In the genomic region with DNA sequence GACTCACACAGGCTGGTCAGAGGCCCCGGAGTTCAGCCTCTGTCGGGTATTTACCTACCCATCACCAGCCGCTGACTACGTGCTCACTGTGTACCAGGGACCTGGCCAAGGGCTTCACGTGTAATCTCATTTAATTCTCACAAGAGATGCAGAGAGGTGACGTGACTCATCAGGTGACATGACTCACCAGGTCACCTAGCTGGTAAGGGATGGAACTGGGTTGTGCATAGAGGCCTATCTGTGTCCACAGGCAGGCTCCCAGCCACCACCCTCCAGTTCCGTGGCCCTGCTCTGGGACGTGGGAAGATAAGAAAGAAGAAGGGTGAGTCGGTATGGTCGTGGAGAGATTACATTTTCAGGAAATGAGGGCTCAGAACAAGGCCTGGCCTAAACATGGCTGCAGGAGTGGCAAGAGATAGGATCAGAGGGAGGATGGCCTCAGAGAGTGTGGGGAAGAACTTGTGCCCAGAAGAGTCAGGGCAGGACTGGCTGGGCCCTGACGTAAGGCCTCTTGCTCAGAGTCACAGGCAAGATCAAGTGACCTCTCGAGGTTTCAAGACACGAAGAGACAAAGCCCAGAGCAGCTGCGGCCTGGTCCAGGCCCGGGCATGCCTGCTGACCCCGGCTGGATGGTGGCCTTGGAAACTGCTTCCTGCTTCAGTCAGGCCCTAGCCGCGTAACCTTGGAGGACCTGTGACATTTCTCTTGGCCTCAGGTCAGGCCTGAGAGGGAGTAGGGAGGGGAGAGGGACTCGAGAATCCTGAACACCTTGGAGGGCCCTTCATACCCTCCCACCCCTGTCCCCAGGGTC, we compare ENCODE assay signal across 8 cellular contexts. TPM values are rescaled to one million over a fixed set of nuclear protein-coding genes. Genes with fewer than 3 reads are reported as not detected.
DNase-seq lines count a peak whose midpoint lies in the region; ATAC-seq and TF ChIP-seq lines count a peak whose summit lies in the region.

No MANE protein-coding gene starts in this region.

- no peak for TF ChIP-seq POLR2A in stomach (IDR thresholded peaks at IDR 0.05)

- no peak for TF ChIP-seq CTCF in stomach (IDR thresholded peaks at IDR 0.05)

- intact Hi-C loops in stomach (cut with DNase I; ENCODE audit: low total_unique reads) = no loop called here

- TF ChIP-seq EP300 in stomach (IDR thresholded peaks at IDR 0.05) = no peak

- no peak for ATAC-seq in GM18520 (IDR thresholded peaks at IDR 0.05; ENCODE audit: unreplicated experiment)

- no peaks in the 10 kb centered on the region for H3K27me3 ChIP-seq in stomach

- peaks cover 36 to 94% (median 65%) of the 10 kb centered on the region in 4 donors for H3K4me1 ChIP-seq in stomach

- H3K27ac ChIP-seq in stomach = peak overlapping the region; percentile 35 to 86 (median 70)

- no peaks in the 10 kb centered on the region for H3K9me3 ChIP-seq in stomach

- no peak overlapping the region for H3K4me3 ChIP-seq in stomach

- H3K36me3 ChIP-seq in stomach = peaks cover 8 to 35% (median 9%) of the 10 kb centered on the region in 4 donors

- peak; percentile 64 for DNase-seq in AG20443 (ENCODE audit: low spot score)
- peak; percentile 93 for DNase-seq in LHCN-M2 (ENCODE audit: low read depth)
- peak; percentile 65 for DNase-seq in amniotic epithelial cell (ENCODE audit: low read depth)
- DNase-seq in kidney glomerular epithelial cell (lab: John Stamatoyannopoulos, UW) = peak; percentile 95
- DNase-seq in stomach = peak; percentile 75
- DNase-seq in NAMALWA (ENCODE audit: low spot score) = no peak
- DNase-seq in DMS114 treated with DMSO at 0.1 percent for 48 hours (lab: John Stamatoyannopoulos, UW; ENCODE audit: unreplicated experiment) = no peak

- 47 to 55% (median 53%) methylated on average over 14 to 19 of the region's 19 CpGs for WGBS in stomach, 5 donors

RNA-seq across cellular contexts. Expression of a gene that starts 52.7 kb away (rescaled TPM):
- 21.2 and 31.0 TPM in 2 replicates for total RNA-seq in LHCN-M2 (2014; rRNA removed)
- polyA plus RNA-seq in LHCN-M2 (2012) = 71.6 TPM
- 10 to 100 TPM; 47.0 to 82.1 (median 65.3) TPM for total RNA-seq in stomach
- 10 to 100 TPM; 24.7 to 31.9 (median 25.7) TPM for polyA plus RNA-seq in stomach

Comparison
In these comparisons a context has a peak if more than half of its experiments do, and no peak if none do; other contexts are left out.
1. DNase-seq: peak in AG20443 (single experiment), LHCN-M2 (single experiment), amniotic epithelial cell (single experiment), kidney glomerular epithelial cell (single experiment) and stomach (single experiment); none in NAMALWA (single experiment) and DMS114 treated with DMSO at 0.1 percent for 48 hours (single experiment).